11 cellular contexts compared by ENCODE assay signal in the genomic region with DNA sequence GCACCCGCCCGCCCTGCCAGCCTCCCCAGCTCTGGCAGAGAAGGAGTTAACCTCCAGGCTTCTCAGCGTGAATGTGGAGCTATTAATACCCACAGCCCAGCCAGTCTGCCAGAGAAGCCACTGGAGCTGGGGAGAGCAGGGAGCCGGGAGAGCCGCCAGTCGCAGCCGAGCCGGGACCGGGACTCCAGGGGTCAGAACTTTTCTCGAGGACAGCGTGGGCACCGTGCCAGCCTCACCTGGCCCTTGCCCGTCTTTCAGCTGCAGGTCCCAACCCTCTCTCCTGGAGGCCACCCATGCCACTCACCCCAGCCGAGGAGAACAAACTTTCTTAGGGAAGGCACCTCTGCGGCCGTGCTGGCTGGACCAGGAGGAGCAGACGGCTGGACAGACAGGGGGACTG. TPM values are rescaled to one million over a fixed set of nuclear protein-coding genes. Genes with fewer than 3 reads are reported as not detected.
DNase-seq lines count a peak whose midpoint lies in the region; ATAC-seq, FAIRE-seq and TF ChIP-seq lines count a peak whose summit lies in the region.
"Had no signal": no experiment of that assay in that cellular context is flagged by ENCODE, and none has a peak within 500 bp of the region (broad histone marks: within the 10 kb centered on the region; RNA-seq: fewer than 3 reads in every experiment).

No MANE protein-coding gene starts in this region.

- FAIRE-seq in H1 (lab: Jason Lieb, UNC) (no peak), small intestine (lab: Jason Lieb, UNC) (no peak)

- H2BK20ac ChIP-seq in IMR-90 (ENCODE audit: low read depth, low read length) (no peak overlapping the region), H1 (ENCODE audit: low read length) (no peak overlapping the region)

- 0 out of 2 replicates have a peak overlapping the region, but pooled peaks have one; percentile 50 for H2BK12ac ChIP-seq in H1 (ENCODE audit: low read depth, low read length)

- no peaks in the 10 kb centered on the region for H3K4me1 ChIP-seq in IMR-90 (ENCODE audit: control insufficient read depth, insufficient read depth, low read length)
- peaks cover 0 to 35% (median 21%) of the 10 kb centered on the region in 4 experiments; a peak in 6 of 7 replicates for H3K4me1 ChIP-seq in H1 (replicated peaks in 1 of 4; ENCODE audit: control insufficient read depth in 3 of 4, insufficient read depth in 4 of 4, low read length in 3 of 4)
- no peaks in the 10 kb centered on the region for H3K4me1 ChIP-seq in mesodermal cell (ENCODE audit: control insufficient read depth, insufficient read depth, low read length, poor library complexity, severe bottlenecking)
- no peaks in the 10 kb centered on the region for H3K4me1 ChIP-seq in small intestine (ENCODE audit: control insufficient read depth in 2 of 2, insufficient read depth in 1 of 2, low read depth in 1 of 2, low read length in 1 of 2)
- H3K4me1 ChIP-seq: Peyer's patch had no signal

- no peak overlapping the region for H3K9ac ChIP-seq in IMR-90 (ENCODE audit: low read depth, low read length)
- no peak overlapping the region for H3K9ac ChIP-seq in H1 (replicated peaks in 1 of 4; ENCODE audit: extremely low read depth in 1 of 4, low read depth in 3 of 4, low read length in 3 of 4)

- H3K9me3 Mint-ChIP-seq in endothelial cell (ENCODE audit: unreplicated experiment) = no peaks in the 10 kb centered on the region
- H3K9me3 Mint-ChIP-seq: activated CD4-positive, alpha-beta T cell treated with anti-CD3 and anti-CD28 coated beads, Interleukin-2, amount 10 ng/mL, durations not matched to agents 24 days and 14 days had no signal

- peaks cover 7% of the 10 kb centered on the region for H3K27me3 Mint-ChIP-seq in endothelial cell (ENCODE audit: unreplicated experiment)

- in situ Hi-C loops in IMR-90 (cut with MboI; ENCODE audit: low sequenced_read_pairs) = loop anchor here (10.0 kb wide), 1 partner anchor 56 kb away; no protein-coding TSS in a partner anchor

- no TSS peak for BruUV-seq in IMR-90 (replicated peaks; lab: Mats Ljungman, UMichigan)

- no peaks in the 10 kb centered on the region for H4K20me1 ChIP-seq in IMR-90 (ENCODE audit: insufficient read depth, low read length)
- H4K20me1 ChIP-seq in H1 (replicated peaks in 1 of 2; ENCODE audit: control insufficient read depth in 1 of 2, insufficient read depth in 2 of 2, low read length in 2 of 2) = no peaks in the 10 kb centered on the region

- TF ChIP-seq POLR2A in IMR-90 (IDR thresholded peaks at IDR 0.05; ENCODE audit: low read depth, low read length) = no peak
- TF ChIP-seq POLR2A in H1 (IDR thresholded peaks at IDR 0.05; ENCODE audit: control extremely low read depth in 1 of 2, low read depth in 2 of 2, low read length in 2 of 2) = no peak

- H3K79me1 ChIP-seq in IMR-90 (ENCODE audit: low read depth in 1 of 2, low read length in 2 of 2) (no peaks in the 10 kb centered on the region), H1 (ENCODE audit: low read depth, low read length) (0 out of 2 replicates have a peak, but pooled peaks cover 2% of the 10 kb centered on the region)

- no peak overlapping the region for H2BK15ac ChIP-seq in IMR-90 (ENCODE audit: low read depth, low read length)
- H2BK15ac ChIP-seq in H1 (ENCODE audit: low read length) = no peak overlapping the region

- TF ChIP-seq EP300 in H1 (IDR thresholded peaks at IDR 0.05; ENCODE audit: borderline replicate concordance in 1 of 2, low read depth in 2 of 2, low read length in 2 of 2) = no peak

- H3K27me3 ChIP-seq in IMR-90 (ENCODE audit: control insufficient read depth, insufficient read depth, low read length) = peaks cover 60% of the 10 kb centered on the region
- no peaks in the 10 kb centered on the region for H3K27me3 ChIP-seq in H1 (replicated peaks in 1 of 4; ENCODE audit: control insufficient read depth in 3 of 4, extremely low read depth in 1 of 4, insufficient read depth in 3 of 4, low read length in 3 of 4)
- H3K27me3 ChIP-seq in small intestine (ENCODE audit: control insufficient read depth in 2 of 2, insufficient read depth in 2 of 2, low read length in 2 of 2) = peaks cover 0 to 2% of the 10 kb centered on the region in 2 donors

- dilution Hi-C loops in IMR-90 (cut with HindIII; ENCODE audit: low sequenced_read_pairs, unreplicated experiment) = no loop called here

- CTCF ChIA-PET in IMR-90 (lab: Yijun Ruan, JAX) = interaction anchor here (1.1 kb wide), 1 partner anchor 10 kb away, joined by 3 read pairs; no protein-coding TSS in a partner anchor
- CTCF ChIA-PET in H1 (lab: Charles Lee; ENCODE audit: partially characterized antibody) = interaction anchor here (0.5 to 1.1 kb wide), 2 partner anchors 19 to 125 kb away, joined by 3 to 4 read pairs; no protein-coding TSS in a partner anchor

- DNase-seq in A172 (ENCODE audit: low spot score) (peak; percentile 27), IMR-90 (peak; percentile 4), H1 (ENCODE audit: low read depth in 1 of 2, low spot score in 2 of 2) (no peak), GM19240 (ENCODE audit: insufficient read length, low spot score) (no peak), endothelial cell (ENCODE audit: low spot score) (no peak), inferior parietal cortex (ENCODE audit: extremely low spot score) (no peak), small intestine (no peak)
- DNase-seq: activated CD4-positive, alpha-beta T cell treated with anti-CD3 and anti-CD28 coated beads, Interleukin-2, amount 10 ng/mL, durations not matched to agents 24 days and 14 days; CD4-positive, CD25-positive, alpha-beta regulatory T cell; Peyer's patch had no signal

- no peak overlapping the region for H3K4me3 Mint-ChIP-seq in endothelial cell (ENCODE audit: unreplicated experiment)
- H3K4me3 Mint-ChIP-seq: activated CD4-positive, alpha-beta T cell treated with anti-CD3 and anti-CD28 coated beads, Interleukin-2, amount 10 ng/mL, durations not matched to agents 24 days and 14 days; CD4-positive, CD25-positive, alpha-beta regulatory T cell had no signal

- no peak overlapping the region for H2AK9ac ChIP-seq in IMR-90 (replicated peaks; ENCODE audit: low read depth, low read length, poor library complexity)

- peaks cover 7% of the 10 kb centered on the region for H3K4me1 Mint-ChIP-seq in endothelial cell (ENCODE audit: unreplicated experiment)

- H3K9me1 ChIP-seq in IMR-90 (ENCODE audit: insufficient read depth, low read length) = no peaks in the 10 kb centered on the region

- no peak overlapping the region for H2AK5ac ChIP-seq in IMR-90 (ENCODE audit: low read depth, low read length)
- H2AK5ac ChIP-seq in H1 (ENCODE audit: low read depth, low read length) = no peak overlapping the region

- H2BK120ac ChIP-seq in IMR-90 (ENCODE audit: low read depth, low read length) (no peak overlapping the region), H1 (replicated peaks; ENCODE audit: low read depth, low read length) (no peak overlapping the region)

- no peaks in the 10 kb centered on the region for H3K36me3 ChIP-seq in IMR-90 (ENCODE audit: control insufficient read depth, insufficient read depth, low read length)
- no peaks in the 10 kb centered on the region for H3K36me3 ChIP-seq in H1 (ENCODE audit: control insufficient read depth in 2 of 4, insufficient read depth in 4 of 4, low read length in 3 of 4)
- H3K36me3 ChIP-seq in mesodermal cell (ENCODE audit: control insufficient read depth, insufficient read depth, low read length) = no peaks in the 10 kb centered on the region
- no peaks in the 10 kb centered on the region for H3K36me3 ChIP-seq in small intestine (ENCODE audit: control insufficient read depth in 2 of 2, insufficient read depth in 2 of 2, low read length in 2 of 2)
- H3K36me3 ChIP-seq: Peyer's patch had no signal

- no peak overlapping the region for H2BK5ac ChIP-seq in IMR-90 (ENCODE audit: low read depth, low read length, poor library complexity, severe bottlenecking)
- no peak overlapping the region; the same call in 1 of the 2 replicates for H2BK5ac ChIP-seq in H1 (ENCODE audit: low read depth, low read length)

- H2AFZ ChIP-seq in IMR-90 (replicated peaks; ENCODE audit: low read length, poor library complexity) = no peak overlapping the region
- no peak overlapping the region for H2AFZ ChIP-seq in H1 (ENCODE audit: low read length)

- H3K4me2 ChIP-seq in IMR-90 (ENCODE audit: low read depth, low read length) (no peak overlapping the region), H1 (ENCODE audit: insufficient read depth in 1 of 2, low read depth in 2 of 2, low read length in 2 of 2) (peak overlapping the region; percentile 55 to 70; a peak in 3 of 4 replicates)

- H3K4ac ChIP-seq in IMR-90 (ENCODE audit: low read depth, low read length) (no peak overlapping the region), H1 (replicated peaks; ENCODE audit: insufficient read length, low read depth, low read length) (no peak overlapping the region)

- H4K8ac ChIP-seq in IMR-90 (ENCODE audit: low read depth in 2 of 2, low read length in 2 of 2) = no peak overlapping the region
- H4K8ac ChIP-seq in H1 (ENCODE audit: extremely low read depth, insufficient read depth, low read length) = peak overlapping the region; percentile 32; the same call in 1 of the 2 replicates

- intact Hi-C loops in IMR-90 (cut with micrococcal nuclease) = no loop called here

- H3K9me3 ChIP-seq in IMR-90 (ENCODE audit: control insufficient read depth, insufficient read depth, low read length) (0 out of 2 replicates have a peak, but pooled peaks cover 2% of the 10 kb centered on the region), H1 (ENCODE audit: insufficient read depth in 2 of 2, low read depth in 1 of 2, low read length in 1 of 2) (no peaks in the 10 kb centered on the region), mesodermal cell (ENCODE audit: control insufficient read depth, low read length) (no peaks in the 10 kb centered on the region), small intestine (ENCODE audit: control insufficient read depth, low read depth) (no peaks in the 10 kb centered on the region)
- H3K9me3 ChIP-seq: Peyer's patch had no signal

- H4K91ac ChIP-seq in IMR-90 (ENCODE audit: insufficient read depth, low read depth, low read length) (no peak overlapping the region), H1 (replicated peaks; ENCODE audit: insufficient read length, low read length) (peak overlapping the region; percentile 11)

- WGBS in IMR-90 (ENCODE audit: extremely low coverage in 2 of 2, insufficient read length in 1 of 2), 2 experiments = 20% methylated on average over 1 of the region's 17 CpGs; no CpG with 5 or more reads in 1 of the 2 experiments
- WGBS in H1 (ENCODE audit: extremely low coverage in 1 of 2, insufficient coverage in 1 of 2, insufficient read length in 1 of 2, insufficient replicate concordance in 2 of 2, low coverage in 1 of 2, low lambda C conversion rate in 2 of 2, missing lambda C conversion rate in 1 of 2), 2 experiments = 45% methylated on average over 15 of the region's 17 CpGs; no CpG with 5 or more reads in 1 of the 2 experiments
- WGBS in mesodermal cell (ENCODE audit: insufficient coverage in 2 of 2), 2 experiments = 22 to 26% methylated on average over 10 to 15 of the region's 17 CpGs
- 9 to 19% (median 18%) methylated on average over 11 to 17 of the region's 17 CpGs for WGBS in small intestine, 3 donors

- H3K36me3 Mint-ChIP-seq in endothelial cell (ENCODE audit: low read depth, unreplicated experiment) = no peaks in the 10 kb centered on the region

- TF ChIP-seq RAD21 in IMR-90 (IDR thresholded peaks at IDR 0.05; ENCODE audit: low read length) = no peak
- no peak for TF ChIP-seq RAD21 in H1 (IDR thresholded peaks at IDR 0.05 in 1 of 2, conservative IDR thresholded peaks at IDR 0.05 in 1 of 2; ENCODE audit: low read depth in 2 of 2, low read length in 2 of 2)

- H3K27ac Mint-ChIP-seq in endothelial cell (ENCODE audit: unreplicated experiment) = no peak overlapping the region
- H3K27ac Mint-ChIP-seq: activated CD4-positive, alpha-beta T cell treated with anti-CD3 and anti-CD28 coated beads, Interleukin-2, amount 10 ng/mL, durations not matched to agents 24 days and 14 days; CD4-positive, CD25-positive, alpha-beta regulatory T cell had no signal

- H3K56ac ChIP-seq in IMR-90 (ENCODE audit: extremely low read depth, insufficient read depth, low read length) (no peak overlapping the region), H1 (replicated peaks; ENCODE audit: insufficient read length, low read depth, low read length) (no peak overlapping the region)

- no peak overlapping the region for H3K23ac ChIP-seq in IMR-90 (ENCODE audit: low read depth, low read length)
- H3K23ac ChIP-seq in H1 (ENCODE audit: insufficient read length) = no peak overlapping the region

- H3K27ac ChIP-seq in IMR-90 (ENCODE audit: insufficient read depth, low read length) (no peak overlapping the region), H1 (ENCODE audit: low read depth, low read length) (no peak overlapping the region), mesodermal cell (ENCODE audit: low read depth, low read length, severe bottlenecking) (no peak overlapping the region), small intestine (ENCODE audit: low read depth in 1 of 2, low read length in 1 of 2) (no peak overlapping the region)
- H3K27ac ChIP-seq: Peyer's patch had no signal

- H3K14ac ChIP-seq in IMR-90 (replicated peaks; ENCODE audit: low read depth, low read length) = no peak overlapping the region
- H3K14ac ChIP-seq in H1 (ENCODE audit: insufficient read length) = no peak overlapping the region

- H3K18ac ChIP-seq in IMR-90 (ENCODE audit: low read depth, low read length) (no peak overlapping the region), H1 (ENCODE audit: extremely low read depth, low read length) (peak overlapping the region; percentile 60)

- H3K4me3 ChIP-seq in IMR-90 (ENCODE audit: insufficient read depth, low read depth, low read length) (no peak overlapping the region), H1 (ENCODE audit: extremely low read depth in 1 of 4, insufficient read depth in 2 of 4, low read depth in 3 of 4, low read length in 4 of 4) (peak overlapping the region in 3 of 4 experiments; percentile 23 to 53 (median 27); a peak in 7 of 8 replicates), mesodermal cell (ENCODE audit: extremely low read depth, insufficient read depth, low read length, poor library complexity, severe bottlenecking) (peak overlapping the region; percentile 8), small intestine (ENCODE audit: low read depth in 1 of 2, low read length in 2 of 2) (no peak overlapping the region)

- peak; percentile 84 for ATAC-seq in IMR-90 (ENCODE audit: low read depth)

- H4K5ac ChIP-seq in IMR-90 (ENCODE audit: low read depth, low read length) (no peak overlapping the region), H1 (ENCODE audit: insufficient read length, low read depth, low read length) (no peak overlapping the region)

- TF ChIP-seq CTCF in IMR-90 (conservative IDR thresholded peaks at IDR 0.05; ENCODE audit: low read depth, low read length) (no peak), H1 (IDR thresholded peaks at IDR 0.05; ENCODE audit: control extremely low read depth in 1 of 3, insufficient read depth in 1 of 3, low read depth in 1 of 3, low read length in 3 of 3) (no peak), endothelial cell (IDR thresholded peaks at IDR 0.05; ENCODE audit: unreplicated experiment) (no peak)

- POLR2A ChIA-PET in IMR-90 (lab: Charles Lee; ENCODE audit: unreplicated experiment) = no interaction called here
- POLR2A ChIA-PET in H1 (lab: Charles Lee; ENCODE audit: partially characterized antibody) = interaction anchor here (0.9 kb wide), 1 partner anchor 19 kb away, joined by 3 read pairs; no protein-coding TSS in a partner anchor

- H3K79me2 ChIP-seq in H1 (ENCODE audit: control insufficient read depth in 1 of 2, insufficient read depth in 2 of 2, low read length in 2 of 2) = no peaks in the 10 kb centered on the region

- peaks cover 3% of the 10 kb centered on the region; the same call in 1 of the 2 replicates for H3K23me2 ChIP-seq in H1 (ENCODE audit: low read depth, low read length)

RNA-seq across cellular contexts. Expression of a gene that starts 33.8 kb away (rescaled TPM):
- 0.45 and 0.48 TPM in 2 replicates for total RNA-seq in A172 (2014; rRNA removed; shearing (Covaris generic))
- total RNA-seq in IMR-90 (2012; rRNA removed) = under 0.01 TPM in 1 of 2 replicates, not detected in the other
- 0.03 and 0.05 TPM in 2 replicates for polyA plus RNA-seq in IMR-90 (2012; rRNA removed)
- 0.07 TPM in 1 of 2 replicates, not detected in the other for polyA plus RNA-seq in IMR-90 (2012; cell fraction: cytosol; rRNA removed)
- 0.05 and 0.07 TPM in 2 replicates for polyA plus RNA-seq in IMR-90 (2012; cell fraction: nucleus; rRNA removed; ENCODE audit: low replicate concordance)
- 73.9 and 77.4 TPM in 2 replicates for total RNA-seq in H1 (2021; fragmentation: NEBNext Ultra II Directional; extraction: Animal tissue kit (Norgen Biotek cat#: 25700))
- polyA plus RNA-seq in H1 (2011; rRNA removed) = 18.2 and 34.8 TPM in 2 replicates
- polyA plus RNA-seq in H1 (2011; cell fraction: cytosol; rRNA removed) = 16.7 TPM
- polyA plus RNA-seq in H1 (2011; cell fraction: nucleus; rRNA removed) = 29.8 TPM
- polyA plus RNA-seq in H1 (2012, experiment 1 of 2) = 46.9 to 62.0 TPM (median 59.1 TPM) in 4 replicates
- 59.4 TPM for polyA plus RNA-seq in H1 (2012, experiment 2 of 2)
- 69.2 TPM for polyA plus RNA-seq in H1 (2013, experiment 1 of 2)
- polyA plus RNA-seq in H1 (2013, experiment 2 of 2) = 68.1 TPM
- polyA minus RNA-seq in H1 (2011; rRNA and poly(A)+ RNA removed) = 9.3 and 12.5 TPM in 2 replicates
- 31.7 TPM for polyA minus RNA-seq in H1 (2011; cell fraction: cytosol; rRNA and poly(A)+ RNA removed)
- 16.6 TPM for polyA minus RNA-seq in H1 (2011; cell fraction: nucleus; rRNA and poly(A)+ RNA removed)
- 17.0 TPM for polyA plus RNA-seq in mesodermal cell (2013, experiment 1 of 2)
- 13.1 TPM for polyA plus RNA-seq in mesodermal cell (2013, experiment 2 of 2)
- total RNA-seq in endothelial cell (ENCODE audit: unreplicated experiment) = 22.9 TPM
- 1 to 10 TPM in 1 of 3 donors, under 1 TPM in 2; under 0.01 to 1.1 (median 0.27) TPM for polyA plus RNA-seq in small intestine

RNA-seq across cellular contexts. Expression of a gene that starts 46.8 kb away (rescaled TPM):
- 127 and 151 TPM in 2 replicates for total RNA-seq in A172 (2014; rRNA removed; shearing (Covaris generic))
- total RNA-seq in IMR-90 (2012; rRNA removed) = 103 and 108 TPM in 2 replicates
- 184 and 202 TPM in 2 replicates for polyA plus RNA-seq in IMR-90 (2012; rRNA removed)
- 213 and 433 TPM in 2 replicates for polyA plus RNA-seq in IMR-90 (2012; cell fraction: cytosol; rRNA removed)
- 272 and 467 TPM in 2 replicates for polyA plus RNA-seq in IMR-90 (2012; cell fraction: nucleus; rRNA removed; ENCODE audit: low replicate concordance)
- 130 and 152 TPM in 2 replicates for total RNA-seq in H1 (2021; fragmentation: NEBNext Ultra II Directional; extraction: Animal tissue kit (Norgen Biotek cat#: 25700))
- polyA plus RNA-seq in H1 (2011; rRNA removed) = 254 and 272 TPM in 2 replicates
- 184 TPM for polyA plus RNA-seq in H1 (2011; cell fraction: cytosol; rRNA removed)
- 303 TPM for polyA plus RNA-seq in H1 (2011; cell fraction: nucleus; rRNA removed)
- polyA plus RNA-seq in H1 (2012, experiment 1 of 2) = 103 to 118 TPM (median 109 TPM) in 4 replicates
- polyA plus RNA-seq in H1 (2012, experiment 2 of 2) = 60.0 TPM
- 57.8 TPM for polyA plus RNA-seq in H1 (2013, experiment 1 of 2)
- polyA plus RNA-seq in H1 (2013, experiment 2 of 2) = 57.6 TPM
- polyA minus RNA-seq in H1 (2011; rRNA and poly(A)+ RNA removed) = 252 and 264 TPM in 2 replicates
- polyA minus RNA-seq in H1 (2011; cell fraction: cytosol; rRNA and poly(A)+ RNA removed) = 127 TPM
- polyA minus RNA-seq in H1 (2011; cell fraction: nucleus; rRNA and poly(A)+ RNA removed) = 203 TPM
- polyA plus RNA-seq in mesodermal cell (2013, experiment 1 of 2) = 72.0 TPM
- polyA plus RNA-seq in mesodermal cell (2013, experiment 2 of 2) = 61.0 TPM
- total RNA-seq in endothelial cell (ENCODE audit: unreplicated experiment) = 155 TPM
- polyA plus RNA-seq in small intestine = 10 to 100 TPM; 52.3 to 78.1 (median 61.0) TPM

Comparison
In these comparisons a context has a peak if more than half of its experiments do, and no peak if none do; other contexts are left out.
1. DNase-seq: peak in A172 (single experiment) and IMR-90 (single experiment); none in H1 (0 of 2), GM19240 (single experiment), endothelial cell (single experiment), inferior parietal cortex (single experiment) and small intestine (single experiment).
2. H3K4me3 ChIP-seq: peak in H1 (3 of 4) and mesodermal cell (single experiment); none in IMR-90 (single experiment) and small intestine (0 of 2).
3. RNA of a gene that starts 33.8 kb away (total RNA-seq): 73.9 to 77.4 TPM in H1 and 22.9 TPM in endothelial cell (single experiment); 0.45 to 0.48 TPM in A172 and under 0.01 TPM in IMR-90; every median in the first group is over 10 times any median in the second.